Comparison of ENCODE assay signal across 8 cellular contexts in genomic region chr11:128302425-128303186, GRCh38.
A peak's percentile ranks its signal among the peaks of the same experiment; 100 is the strongest.
DNase-seq lines count a peak whose midpoint lies in the region; ATAC-seq and TF ChIP-seq lines count a peak whose summit lies in the region.

No MANE protein-coding gene starts in this region.

- POLR2A ChIA-PET in IMR-90 (lab: Charles Lee; ENCODE audit: unreplicated experiment) = no interaction called here

- no peak overlapping the region for H4K91ac ChIP-seq in IMR-90 (ENCODE audit: insufficient read depth, low read depth, low read length)

- H3K4me2 ChIP-seq in IMR-90 (ENCODE audit: low read depth, low read length) = no peak overlapping the region

- H3K14ac ChIP-seq in IMR-90 (replicated peaks; ENCODE audit: low read depth, low read length) = no peak overlapping the region

- H3K27me3 ChIP-seq in IMR-90 (ENCODE audit: control insufficient read depth, insufficient read depth, low read length) = no peaks in the 10 kb centered on the region

- H2BK15ac ChIP-seq in IMR-90 (ENCODE audit: low read depth, low read length) = no peak overlapping the region

- no peak overlapping the region for H3K18ac ChIP-seq in IMR-90 (ENCODE audit: low read depth, low read length)

- dilution Hi-C loops in IMR-90 (cut with HindIII; ENCODE audit: low sequenced_read_pairs, unreplicated experiment) = no loop called here

- peak; percentile 88 for DNase-seq in GM12865 (ENCODE audit: low read depth)
- no peak for DNase-seq in IMR-90
- peak; percentile 57 for DNase-seq in activated effector memory CD4-positive, alpha-beta T cell treated with Interleukin-2 at 50 U/mL for 16 hours
- DNase-seq in stimulated activated CD8-positive, alpha-beta memory T cell treated with anti-CD3 and anti-CD28 coated beads, Interleukin-15, amount 100 ng/mL, for 1 hour (ENCODE audit: low read depth) = peak; percentile 47
- DNase-seq in AG20443 (ENCODE audit: low spot score) = no peak
- DNase-seq in OCI-M1 (lab: John Stamatoyannopoulos, UW) = no peak
- DNase-seq in anterior cingulate cortex (lab: John Stamatoyannopoulos, UW) = no peak

- in situ Hi-C loops in IMR-90 (cut with MboI; ENCODE audit: low sequenced_read_pairs) = no loop called here

- no peak overlapping the region for H3K4me3 ChIP-seq in GM12865 (ENCODE audit: low read depth, low read length)
- no peak overlapping the region for H3K4me3 ChIP-seq in IMR-90 (ENCODE audit: insufficient read depth, low read depth, low read length)

- H4K8ac ChIP-seq in IMR-90 (ENCODE audit: low read depth in 2 of 2, low read length in 2 of 2) = no peak overlapping the region

- WGBS in IMR-90 (ENCODE audit: extremely low coverage in 2 of 2, insufficient read length in 1 of 2), 2 experiments = no CpG with 5 or more reads among the region's 7 CpGs

- peaks cover 4% of the 10 kb centered on the region for H3K4me1 ChIP-seq in IMR-90 (ENCODE audit: control insufficient read depth, insufficient read depth, low read length)

- CTCF ChIA-PET in IMR-90 (lab: Yijun Ruan, JAX) = interaction anchor here (0.7 kb wide), 1 partner anchor 301 kb away, joined by 7 read pairs; no protein-coding TSS in a partner anchor

- no peak overlapping the region for H3K56ac ChIP-seq in IMR-90 (ENCODE audit: extremely low read depth, insufficient read depth, low read length)

- H3K9me3 ChIP-seq in IMR-90 (ENCODE audit: control insufficient read depth, insufficient read depth, low read length) = no peaks in the 10 kb centered on the region

- BruUV-seq in IMR-90 (replicated peaks; lab: Mats Ljungman, UMichigan) = no TSS peak

- TF ChIP-seq CTCF in GM12865 (IDR thresholded peaks at IDR 0.05; ENCODE audit: insufficient read depth, low read depth, low read length, missing control alignments) (no peak), IMR-90 (conservative IDR thresholded peaks at IDR 0.05; ENCODE audit: low read depth, low read length) (no peak)

- no peak for TF ChIP-seq POLR2A in IMR-90 (IDR thresholded peaks at IDR 0.05; ENCODE audit: low read depth, low read length)

- no peak overlapping the region for H3K23ac ChIP-seq in IMR-90 (ENCODE audit: low read depth, low read length)

- intact Hi-C loops in IMR-90 (cut with micrococcal nuclease) = no loop called here

- H2BK5ac ChIP-seq in IMR-90 (ENCODE audit: low read depth, low read length, poor library complexity, severe bottlenecking) = no peak overlapping the region

- ATAC-seq in GM21390 (IDR thresholded peaks at IDR 0.05; ENCODE audit: unreplicated experiment) (peak; percentile 85), IMR-90 (ENCODE audit: low read depth) (no peak)

- H3K27ac ChIP-seq in IMR-90 (ENCODE audit: insufficient read depth, low read length) = no peak overlapping the region

- no peak overlapping the region for H3K9ac ChIP-seq in IMR-90 (ENCODE audit: low read depth, low read length)

- H2BK20ac ChIP-seq in IMR-90 (ENCODE audit: low read depth, low read length) = no peak overlapping the region

- TF ChIP-seq RAD21 in IMR-90 (IDR thresholded peaks at IDR 0.05; ENCODE audit: low read length) = no peak

- no peak overlapping the region for H2BK120ac ChIP-seq in IMR-90 (ENCODE audit: low read depth, low read length)

- H2AK9ac ChIP-seq in IMR-90 (replicated peaks; ENCODE audit: low read depth, low read length, poor library complexity) = no peak overlapping the region

- no peaks in the 10 kb centered on the region for H3K36me3 ChIP-seq in IMR-90 (ENCODE audit: control insufficient read depth, insufficient read depth, low read length)

- H2AK5ac ChIP-seq in IMR-90 (ENCODE audit: low read depth, low read length) = no peak overlapping the region

- H3K9me1 ChIP-seq in IMR-90 (ENCODE audit: insufficient read depth, low read length) = no peaks in the 10 kb centered on the region

- no peak overlapping the region for H4K5ac ChIP-seq in IMR-90 (ENCODE audit: low read depth, low read length)

- no peak overlapping the region for H2AFZ ChIP-seq in IMR-90 (replicated peaks; ENCODE audit: low read length, poor library complexity)

- H3K4ac ChIP-seq in IMR-90 (ENCODE audit: low read depth, low read length) = no peak overlapping the region

- H4K20me1 ChIP-seq in IMR-90 (ENCODE audit: insufficient read depth, low read length) = no peaks in the 10 kb centered on the region

- H3K79me1 ChIP-seq in IMR-90 (ENCODE audit: low read depth in 1 of 2, low read length in 2 of 2) = no peaks in the 10 kb centered on the region

TF ChIP-seq in IMR-90, 13 proteins besides CTCF, POLR2A, EP300 and RAD21:
- TF ChIP-seq CHD1 (IDR thresholded peaks at IDR 0.05; ENCODE audit: low read depth, low read length) (no peak), NFE2L2 (IDR thresholded peaks at IDR 0.05; ENCODE audit: low read depth, low read length) (no peak), MAFK (IDR thresholded peaks at IDR 0.05; ENCODE audit: low read depth, low read length) (peak; percentile 67), USF2 (IDR thresholded peaks at IDR 0.05; ENCODE audit: low read depth, low read length) (no peak)
TF ChIP-seq in IMR-90: peak in this region for 1.

Comparison
In these comparisons a context has a peak if more than half of its experiments do, and no peak if none do; other contexts are left out.
1. DNase-seq: peak in GM12865 (single experiment), activated effector memory CD4-positive, alpha-beta T cell treated with Interleukin-2 at 50 U/mL for 16 hours (single experiment) and stimulated activated CD8-positive, alpha-beta memory T cell treated with anti-CD3 and anti-CD28 coated beads, Interleukin-15, amount 100 ng/mL, for 1 hour (single experiment); none in IMR-90 (single experiment), AG20443 (single experiment), OCI-M1 (single experiment) and anterior cingulate cortex (0 of 58).